In the genomic region with DNA sequence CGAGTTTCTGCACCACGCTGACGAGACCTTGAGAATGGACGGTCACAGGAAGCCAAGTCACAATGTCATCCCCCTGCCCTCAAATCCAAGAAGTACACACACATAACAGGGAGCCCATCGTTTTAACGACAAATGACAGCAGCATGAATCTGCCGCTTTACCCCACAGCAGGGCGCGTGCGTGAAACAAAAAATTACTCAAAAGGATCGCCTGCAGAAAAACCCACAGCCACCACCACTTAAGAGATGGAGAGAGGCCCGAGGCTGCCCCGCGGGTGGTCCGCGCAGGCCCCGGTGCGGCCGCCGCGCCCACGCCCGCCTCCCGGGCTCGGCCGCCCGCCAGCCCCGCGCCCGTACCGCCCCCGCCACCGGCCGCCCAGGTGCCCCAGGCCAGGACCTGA, we compare ENCODE assay signal across 12 cellular contexts. TPM values are rescaled to one million over a fixed set of nuclear protein-coding genes. Genes with fewer than 3 reads are reported as not detected.
DNase-seq lines count a peak whose midpoint lies in the region; ATAC-seq and TF ChIP-seq lines count a peak whose summit lies in the region.
"Not testable (repeated sequence)": the region's sequence is repeated elsewhere in the genome, so short reads cannot be mapped to it uniquely, and the experiment has no call there.
"Had no signal": no experiment of that assay in that cellular context is flagged by ENCODE, and none has a peak within 500 bp of the region (broad histone marks: within the 10 kb centered on the region; RNA-seq: fewer than 3 reads in every experiment).

No MANE protein-coding gene starts in this region.

- not testable (repeated sequence) for TF ChIP-seq CTCF in HL-60 (IDR thresholded peaks at IDR 0.05; ENCODE audit: insufficient read depth, low read length); choroid plexus epithelial cell (conservative IDR thresholded peaks at IDR 0.05; ENCODE audit: low read depth, low read length); hepatocyte (IDR thresholded peaks at IDR 0.05; ENCODE audit: poor library complexity); neural crest cell (conservative IDR thresholded peaks at IDR 0.05)

- peak overlapping the region; percentile 59 for H3K4me3 ChIP-seq in BLaER1
- peak overlapping the region; percentile 32 for H3K4me3 ChIP-seq in HL-60 (replicated peaks; ENCODE audit: insufficient read depth, low read length)
- H3K4me3 ChIP-seq in choroid plexus epithelial cell (ENCODE audit: low read depth, low read length), result peak overlapping the region; percentile 46
- not testable (repeated sequence) for H3K4me3 ChIP-seq in hepatocyte

- not testable (repeated sequence) for H3K36me3 Mint-ChIP-seq in T-cell; neural crest cell (ENCODE audit: low read depth); stimulated activated naive B cell treated with anti-CD40 and anti-IgM and Interleukin-4, amounts not matched to agents 10 μg/mL and 1 μg/mL and 100 μg/mL, for 72 hours

- H3K27me3 Mint-ChIP-seq in T-cell; neural crest cell (ENCODE audit: low read depth); stimulated activated naive B cell treated with anti-CD40 and anti-IgM and Interleukin-4, amounts not matched to agents 10 μg/mL and 1 μg/mL and 100 μg/mL, for 72 hours: not testable (repeated sequence)

- peaks cover 6 to 12% (median 8%) of the 10 kb centered on the region in 3 donors for H3K4me1 Mint-ChIP-seq in T-cell
- not testable (repeated sequence) for H3K4me1 Mint-ChIP-seq in neural crest cell; stimulated activated naive B cell treated with anti-CD40 and anti-IgM and Interleukin-4, amounts not matched to agents 10 μg/mL and 1 μg/mL and 100 μg/mL, for 72 hours

- H3K4me1 ChIP-seq in BLaER1; hepatocyte (ENCODE audit: insufficient read depth): not testable (repeated sequence)

- WGBS in hepatocyte (ENCODE audit: low lambda C conversion rate, missing lambda C conversion rate), result 0% methylated on average over 9 of the region's 34 CpGs

- DNase-seq in HL-60 (ENCODE audit: low read depth in 1 of 2, low spot score in 1 of 2); choroid plexus epithelial cell (ENCODE audit: low read depth); hepatocyte (ENCODE audit: low spot score); neural crest cell (ENCODE audit: low read depth, low spot score); stimulated activated naive B cell treated with anti-CD40 and anti-IgM and Interleukin-4, amounts not matched to agents 10 μg/mL and 1 μg/mL and 100 μg/mL, for 72 hours: not testable (repeated sequence)
- peak in 12 of 34 experiments; percentile 0 to 18 (median 3) for DNase-seq in T-cell
- DNase-seq in activated effector memory CD4-positive, alpha-beta T cell treated with Interleukin-2 at 50 U/mL for 16 hours, result peak; percentile 3

- H3K9me3 ChIP-seq in BLaER1; hepatocyte (ENCODE audit: low read depth): not testable (repeated sequence)

- H3K9me2 ChIP-seq in hepatocyte (replicated peaks; ENCODE audit: insufficient read depth), result not testable (repeated sequence)

- not testable (repeated sequence) for H4K20me1 ChIP-seq in BLaER1; hepatocyte (ENCODE audit: insufficient read depth, poor library complexity, severe bottlenecking)

- peak overlapping the region; percentile 47; the same call in 1 of the 2 replicates for H3K4me2 ChIP-seq in BLaER1
- H3K4me2 ChIP-seq in hepatocyte, result peak overlapping the region; percentile 63

- not testable (repeated sequence) for ATAC-seq in T-cell (replicated peaks in 1 of 4); stimulated activated naive B cell treated with anti-CD40 and anti-IgM and Interleukin-4, amounts not matched to agents 10 μg/mL and 1 μg/mL and 100 μg/mL, for 72 hours (replicated peaks)

- H3K79me2 ChIP-seq in hepatocyte, result peaks cover 24% of the 10 kb centered on the region

- H3K4me3 Mint-ChIP-seq in T-cell (peak overlapping the region; percentile 84 to 100 (median 95)), neural crest cell (peak overlapping the region; percentile 99)
- H3K4me3 Mint-ChIP-seq in stimulated activated naive B cell treated with anti-CD40 and anti-IgM and Interleukin-4, amounts not matched to agents 10 μg/mL and 1 μg/mL and 100 μg/mL, for 72 hours, result peak overlapping the region; percentile 86 to 90

- peaks cover 18% of the 10 kb centered on the region for H3K36me3 ChIP-seq in BLaER1
- H3K36me3 ChIP-seq in hepatocyte (replicated peaks; ENCODE audit: insufficient read depth, low read depth), result not testable (repeated sequence)

- not testable (repeated sequence) for H2AFZ ChIP-seq in hepatocyte

- not testable (repeated sequence) for H3K27ac ChIP-seq in BLaER1; HL-60 (replicated peaks)
- H3K27ac ChIP-seq in hepatocyte, result peak overlapping the region; percentile 64

- POLR2A ChIA-PET in T-cell (lab: Charles Lee), result not testable (repeated sequence)

- H3K9ac ChIP-seq in BLaER1, result peak overlapping the region; percentile 50; the same call in 1 of the 2 replicates

- H3K27ac Mint-ChIP-seq in T-cell, result peak overlapping the region; percentile 69 to 92
- peak overlapping the region; percentile 99 for H3K27ac Mint-ChIP-seq in neural crest cell (ENCODE audit: unreplicated experiment)
- peak overlapping the region; percentile 89 for H3K27ac Mint-ChIP-seq in stimulated activated naive B cell treated with anti-CD40 and anti-IgM and Interleukin-4, amounts not matched to agents 10 μg/mL and 1 μg/mL and 100 μg/mL, for 72 hours

- H3K9me3 Mint-ChIP-seq in T-cell; neural crest cell; stimulated activated naive B cell treated with anti-CD40 and anti-IgM and Interleukin-4, amounts not matched to agents 10 μg/mL and 1 μg/mL and 100 μg/mL, for 72 hours: not testable (repeated sequence)

- CTCF ChIA-PET in T-cell (lab: Charles Lee), result not testable (repeated sequence)

- H3K27me3 ChIP-seq in BLaER1; HL-60 (ENCODE audit: insufficient read depth, poor library complexity, severe bottlenecking); hepatocyte: not testable (repeated sequence)

RNA-seq across cellular contexts. Expression of a gene that starts 0.3 kb away (rescaled TPM):
- total RNA-seq in T-cell (10 to 100 TPM; 46.4 to 65.5 (median 55.4) TPM), hepatocyte (36.2 and 57.4 TPM in 2 replicates), neural crest cell (83.6 and 87.7 TPM in 2 replicates)
- 30.2 and 41.0 TPM in 2 replicates for polyA plus RNA-seq in hepatocyte

RNA-seq across cellular contexts. Expression of a gene that starts 36.2 kb away (rescaled TPM):
- total RNA-seq in T-cell (not detected), hepatocyte (not detected in 2 replicates), neural crest cell (not detected in 2 replicates)
- polyA plus RNA-seq in hepatocyte, result not detected in 2 replicates
- total RNA-seq: kidney, pancreas, SK-MEL-5 had no signal
- polyA plus RNA-seq: esophagus had no signal

RNA-seq across cellular contexts. Expression of a gene that starts 56.8 kb away (rescaled TPM):
- total RNA-seq in T-cell, result under 1 TPM in 1 of 5 donors, not detected in 4; 0.82 TPM
- total RNA-seq in hepatocyte, result not detected in 2 replicates
- polyA plus RNA-seq in hepatocyte, result not detected in 2 replicates
- not detected in 2 replicates for total RNA-seq in neural crest cell
- total RNA-seq: kidney, SK-MEL-5 had no signal
- polyA plus RNA-seq: esophagus, pancreas had no signal
